ENCODE assay signal across 8 cellular contexts in genomic region chr19:6862673-6863078, GRCh38.
DNase-seq lines count a peak whose midpoint lies in the region; ATAC-seq and TF ChIP-seq lines count a peak whose summit lies in the region.

No MANE protein-coding gene starts in this region.

- TF ChIP-seq CTCF in cardiac fibroblast (IDR thresholded peaks at IDR 0.05; ENCODE audit: low read depth, low read length), result peak; percentile 96

- DNase-seq in GM04504 (ENCODE audit: low read depth), result peak; percentile 45
- peak; percentile 73 for DNase-seq in NCI-H226
- DNase-seq in activated CD4-positive, CD25-positive, alpha-beta regulatory T cell (lab: John Stamatoyannopoulos, UW), result peak; percentile 68 to 79 (median 73)
- DNase-seq in cardiac fibroblast (ENCODE audit: low read depth in 2 of 2), result peak; percentile 87 to 88
- DNase-seq in kidney glomerular epithelial cell (lab: John Stamatoyannopoulos, UW), result peak; percentile 81
- peak; percentile 91 for DNase-seq in stimulated activated CD4-positive, alpha-beta T cell treated with anti-CD3 and anti-CD28 coated beads, Interleukin-1b, Interleukin-23, amount 100 ng/mL, for 48 hours

- ATAC-seq in HG02642 (IDR thresholded peaks at IDR 0.05; ENCODE audit: poor library complexity, unreplicated experiment) (peak; percentile 67), HG03025 (IDR thresholded peaks at IDR 0.05; ENCODE audit: low FRiP score, unreplicated experiment) (no peak)

- peak overlapping the region in 1 of 2 donors; percentile 26 for H3K4me3 ChIP-seq in cardiac fibroblast (replicated peaks in 1 of 2; ENCODE audit: low read depth in 2 of 2, low read length in 2 of 2)
